10 cellular contexts compared by ENCODE assay signal in the genomic region with DNA sequence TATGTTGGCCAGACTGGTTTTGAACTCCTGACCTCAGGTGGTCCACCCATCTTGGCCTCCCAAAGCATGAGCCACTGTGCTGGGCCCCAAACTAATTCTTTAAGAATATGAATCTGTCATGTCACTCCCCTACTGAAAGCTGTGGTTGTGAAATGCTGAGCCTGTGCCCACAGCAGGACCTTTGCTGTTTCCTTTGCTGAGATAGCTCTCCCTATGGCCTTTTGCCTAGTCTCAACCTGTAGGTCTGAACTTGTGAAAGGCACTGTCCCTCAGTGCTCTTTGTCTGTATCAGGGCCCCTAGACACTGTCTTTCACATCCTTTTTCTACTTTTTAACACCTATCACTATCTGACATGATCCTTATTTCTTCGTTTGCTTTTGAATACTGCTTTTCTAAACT.
DNase-seq lines count a peak whose midpoint lies in the region; ATAC-seq and TF ChIP-seq lines count a peak whose summit lies in the region.
"Had no signal": no experiment of that assay in that cellular context is flagged by ENCODE, and none has a peak within 500 bp of the region (broad histone marks: within the 10 kb centered on the region; RNA-seq: fewer than 3 reads in every experiment).

No MANE protein-coding gene starts in this region.

- H3K14ac ChIP-seq in trophoblast cell (ENCODE audit: low read length): no peak overlapping the region

- peaks cover 4% of the 10 kb centered on the region for H3K79me1 ChIP-seq in trophoblast cell (ENCODE audit: low read length)

- ATAC-seq in GM19351 (IDR thresholded peaks at IDR 0.05; ENCODE audit: unreplicated experiment) (peak; percentile 98), HG02763 (IDR thresholded peaks at IDR 0.05; ENCODE audit: unreplicated experiment) (peak; percentile 88), HG03558 (IDR thresholded peaks at IDR 0.05; ENCODE audit: extremely low read depth, unreplicated experiment) (peak; percentile 95)
- no peak for ATAC-seq in activated T-helper 17 cell treated with anti-CD3 and anti-CD28 coated beads, Interleukin-2, amount 50 U/mL, for 72 hours (replicated peaks)
- ATAC-seq: left lung had no signal

- no peak overlapping the region for H3K27ac Mint-ChIP-seq in osteocyte (ENCODE audit: unreplicated experiment)
- no peak overlapping the region for H3K27ac Mint-ChIP-seq in activated T-helper 17 cell treated with anti-CD3 and anti-CD28 coated beads, Interleukin-2, amount 50 U/mL, for 72 hours

- no peak overlapping the region for H4K12ac ChIP-seq in trophoblast cell (ENCODE audit: low read depth, low read length)

- no peak overlapping the region for H3K4ac ChIP-seq in trophoblast cell (ENCODE audit: low read depth, low read length)

- WGBS in trophoblast cell (ENCODE audit: extremely low coverage, insufficient coverage, insufficient read length): 100% methylated on average over 1 of the region's 1 CpG

- H3K79me2 ChIP-seq in trophoblast cell (ENCODE audit: control insufficient read depth, insufficient read depth, low read length, poor library complexity): peaks cover 6% of the 10 kb centered on the region

- H3K27ac ChIP-seq in trophoblast cell (ENCODE audit: low read depth, low read length): no peak overlapping the region
- H3K27ac ChIP-seq: left lung, ovary had no signal

- H3K9ac ChIP-seq in trophoblast cell (ENCODE audit: low read length): no peak overlapping the region

- peak; percentile 45 for DNase-seq in GM10266 (ENCODE audit: extremely low spot score)
- no peak for DNase-seq in NCI-H524 (lab: John Stamatoyannopoulos, UW)
- no peak for DNase-seq in trophoblast cell
- no peak for DNase-seq in osteocyte (ENCODE audit: extremely low spot score, unreplicated experiment)
- DNase-seq: left lung, ovary had no signal

- H3K36me3 ChIP-seq in trophoblast cell (ENCODE audit: control insufficient read depth in 1 of 2, insufficient read depth in 2 of 2, low read length in 2 of 2): peaks cover 28 to 31% of the 10 kb centered on the region in 2 experiments
- H3K36me3 ChIP-seq: ovary had no signal

- TF ChIP-seq CTCF in GM10266 (IDR thresholded peaks at IDR 0.05; ENCODE audit: control insufficient read depth, insufficient read depth, low read depth, missing control alignments): no peak
- no peak for TF ChIP-seq CTCF in osteocyte (IDR thresholded peaks at IDR 0.05)

- peaks cover 18 to 23% of the 10 kb centered on the region in 2 experiments for H3K4me1 ChIP-seq in trophoblast cell (ENCODE audit: control insufficient read depth in 1 of 2, insufficient read depth in 2 of 2, low read length in 2 of 2)
- H3K4me1 ChIP-seq: left lung had no signal

- H4K8ac ChIP-seq in trophoblast cell (ENCODE audit: low read depth, low read length): no peak overlapping the region

- H2AFZ ChIP-seq in trophoblast cell (ENCODE audit: insufficient read depth, low read length, poor library complexity): no peak overlapping the region

- H3K4me1 Mint-ChIP-seq in osteocyte (ENCODE audit: unreplicated experiment): peaks cover 3% of the 10 kb centered on the region
- H3K4me1 Mint-ChIP-seq in activated T-helper 17 cell treated with anti-CD3 and anti-CD28 coated beads, Interleukin-2, amount 50 U/mL, for 72 hours: no peaks in the 10 kb centered on the region

- H3K9me3 Mint-ChIP-seq in osteocyte (ENCODE audit: unreplicated experiment): no peaks in the 10 kb centered on the region
- no peaks in the 10 kb centered on the region for H3K9me3 Mint-ChIP-seq in activated T-helper 17 cell treated with anti-CD3 and anti-CD28 coated beads, Interleukin-2, amount 50 U/mL, for 72 hours

- peaks cover 3% of the 10 kb centered on the region for H3K9me3 ChIP-seq in trophoblast cell (ENCODE audit: insufficient read depth, low read depth, low read length)
- H3K9me3 ChIP-seq: left lung, ovary had no signal

- no peak overlapping the region for H2BK5ac ChIP-seq in trophoblast cell (ENCODE audit: low read depth, low read length, poor library complexity)

- H2BK120ac ChIP-seq in trophoblast cell (ENCODE audit: insufficient read depth, low read length, poor library complexity): no peak overlapping the region

- H3K4me3 Mint-ChIP-seq in osteocyte (ENCODE audit: unreplicated experiment): no peak overlapping the region
- no peak overlapping the region for H3K4me3 Mint-ChIP-seq in activated T-helper 17 cell treated with anti-CD3 and anti-CD28 coated beads, Interleukin-2, amount 50 U/mL, for 72 hours

- H3K36me3 Mint-ChIP-seq in osteocyte (ENCODE audit: unreplicated experiment): no peaks in the 10 kb centered on the region
- no peaks in the 10 kb centered on the region for H3K36me3 Mint-ChIP-seq in activated T-helper 17 cell treated with anti-CD3 and anti-CD28 coated beads, Interleukin-2, amount 50 U/mL, for 72 hours (ENCODE audit: low read depth)

- no peak overlapping the region for H2BK12ac ChIP-seq in trophoblast cell (ENCODE audit: low read length)

- no peak overlapping the region for H3K18ac ChIP-seq in trophoblast cell (ENCODE audit: low read length)

- peaks cover 10% of the 10 kb centered on the region for H3K27me3 Mint-ChIP-seq in osteocyte (ENCODE audit: unreplicated experiment)
- H3K27me3 Mint-ChIP-seq in activated T-helper 17 cell treated with anti-CD3 and anti-CD28 coated beads, Interleukin-2, amount 50 U/mL, for 72 hours: peaks cover 12% of the 10 kb centered on the region

- H4K91ac ChIP-seq in trophoblast cell (ENCODE audit: low read depth, low read length): no peak overlapping the region

- no peak overlapping the region for H2AK5ac ChIP-seq in trophoblast cell (ENCODE audit: low read length)

- no peak overlapping the region for H3K23ac ChIP-seq in trophoblast cell (ENCODE audit: low read length)

- H3K4me3 ChIP-seq in trophoblast cell (ENCODE audit: low read depth, low read length): no peak overlapping the region
- H3K4me3 ChIP-seq: left lung, ovary had no signal

- no peak overlapping the region for H3K4me2 ChIP-seq in trophoblast cell (ENCODE audit: low read length)

- no peaks in the 10 kb centered on the region for H3K27me3 ChIP-seq in trophoblast cell (ENCODE audit: insufficient read depth, low read length)
- H3K27me3 ChIP-seq: left lung, ovary had no signal
